ENCODE assay signal across 21 cellular contexts in the genomic region with DNA sequence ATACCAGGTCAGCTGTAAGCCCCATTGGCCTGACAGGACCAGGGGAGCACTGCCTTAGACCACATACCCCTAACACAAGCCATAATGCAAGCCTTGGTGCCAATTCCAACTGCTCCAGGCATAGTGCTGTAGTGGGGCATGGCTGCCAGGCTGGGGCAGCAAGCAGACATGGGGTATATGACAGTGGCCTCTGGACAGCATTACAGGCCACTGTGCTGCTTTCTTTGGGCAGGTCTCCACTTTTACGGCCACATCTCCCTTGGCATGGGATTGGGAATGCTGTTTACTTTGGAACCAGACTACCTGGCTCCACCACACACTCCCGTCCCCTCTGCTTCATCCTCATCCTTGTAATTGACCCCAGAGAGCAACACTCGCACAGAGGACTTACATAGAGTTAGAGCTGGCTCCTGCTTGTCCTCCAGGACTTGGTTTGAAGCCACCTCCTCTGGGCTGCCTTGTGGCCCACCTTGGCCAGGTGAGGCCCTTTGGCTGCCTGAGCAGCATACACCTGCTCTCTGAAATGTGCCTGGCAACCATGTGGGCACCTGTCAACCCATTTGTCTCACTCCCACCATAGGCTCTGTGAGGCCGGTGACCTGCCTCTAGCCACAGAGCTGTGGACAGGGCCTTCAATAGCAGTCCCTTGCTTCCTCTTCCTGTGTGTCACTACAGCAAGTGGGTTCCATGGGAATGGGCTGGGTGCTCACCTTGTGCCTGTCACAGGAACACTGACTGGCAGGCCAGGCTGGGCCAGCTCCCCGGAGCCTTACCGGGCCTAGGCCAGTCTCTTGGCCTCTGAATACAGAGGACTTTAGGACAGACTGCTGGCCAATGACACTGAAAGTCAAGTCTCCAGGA.
"Had no signal": no experiment of that assay in that cellular context is flagged by ENCODE, and none has a peak within 500 bp of the region (broad histone marks: within the 10 kb centered on the region; RNA-seq: fewer than 3 reads in every experiment).

No MANE protein-coding gene starts in this region.

- H3K4me1 ChIP-seq: colonic mucosa had no signal

- H3K4me1 Mint-ChIP-seq: activated B cell treated with CpG ODN at 0.5 μM for 24 hours; activated T-helper 17 cell treated with anti-CD3 and anti-CD28 coated beads, Interleukin-2, amount 50 U/mL, for 72 hours; central memory CD8-positive, alpha-beta T cell; endodermal cell; T-cell had no signal

- H3K4me3 Mint-ChIP-seq: activated B cell treated with CpG ODN at 0.5 μM for 24 hours; activated CD4-positive, alpha-beta memory T cell treated with anti-CD3 and anti-CD28 coated beads for 36 hours; activated T-helper 17 cell treated with anti-CD3 and anti-CD28 coated beads, Interleukin-2, amount 50 U/mL, for 72 hours; central memory CD8-positive, alpha-beta T cell; endodermal cell; mesothelial cell of epicardium; T-cell had no signal

- H3K36me3 Mint-ChIP-seq: activated CD4-positive, alpha-beta memory T cell treated with anti-CD3 and anti-CD28 coated beads for 36 hours; T-cell had no signal

- H3K4me3 ChIP-seq: colonic mucosa, prostate gland, thoracic aorta had no signal

- H3K27ac ChIP-seq: brain microvascular endothelial cell, colonic mucosa, prostate gland, thoracic aorta had no signal

- ATAC-seq: activated T-helper 17 cell treated with anti-CD3 and anti-CD28 coated beads, Interleukin-2, amount 50 U/mL, for 72 hours; SK-N-SH treated with all-trans-retinoic acid at 6 μM for 48 hours had no signal

- H3K36me3 ChIP-seq: brain microvascular endothelial cell, colonic mucosa, prostate gland, thoracic aorta had no signal

- DNase-seq: activated B cell treated with CpG ODN at 0.5 μM for 24 hours; activated CD4-positive, alpha-beta memory T cell treated with anti-CD3 and anti-CD28 coated beads for 36 hours; activated CD4-positive, alpha-beta T cell treated with anti-CD3 and anti-CD28 coated beads for 4 hours; activated naive CD4-positive, alpha-beta T cell treated with Interleukin-2 at 50 U/mL for 16 hours; activated T-cell treated with anti-CD3 and anti-CD28 coated beads, Interleukin-2, amount 50 U/mL, for 1 hour; aorta; brain microvascular endothelial cell; colonic mucosa; endodermal cell; foreskin melanocyte; right cardiac atrium; small intestine; stimulated activated CD4-positive, alpha-beta T cell treated with anti-CD3 and anti-CD28 coated beads, Interleukin-15, amount 100 ng/mL, for 24 hours; stimulated activated CD4-positive, alpha-beta T cell treated with anti-CD3 and anti-CD28 coated beads, Interleukin-2, amount 100 ng/mL, for 48 hours; T-cell had no signal

- H3K9me3 ChIP-seq: colonic mucosa, prostate gland had no signal

- H3K27me3 Mint-ChIP-seq: activated B cell treated with CpG ODN at 0.5 μM for 24 hours; activated CD4-positive, alpha-beta memory T cell treated with anti-CD3 and anti-CD28 coated beads for 36 hours; activated T-helper 17 cell treated with anti-CD3 and anti-CD28 coated beads, Interleukin-2, amount 50 U/mL, for 72 hours; T-cell had no signal

- H3K27ac Mint-ChIP-seq: activated B cell treated with CpG ODN at 0.5 μM for 24 hours; activated CD4-positive, alpha-beta memory T cell treated with anti-CD3 and anti-CD28 coated beads for 36 hours; activated T-helper 17 cell treated with anti-CD3 and anti-CD28 coated beads, Interleukin-2, amount 50 U/mL, for 72 hours; endodermal cell; mesothelial cell of epicardium; T-cell had no signal

- H3K27me3 ChIP-seq: brain microvascular endothelial cell, colonic mucosa had no signal

- H3K9me3 Mint-ChIP-seq: activated T-helper 17 cell treated with anti-CD3 and anti-CD28 coated beads, Interleukin-2, amount 50 U/mL, for 72 hours; central memory CD8-positive, alpha-beta T cell had no signal
